13 cellular contexts compared by ENCODE assay signal in the genomic region with DNA sequence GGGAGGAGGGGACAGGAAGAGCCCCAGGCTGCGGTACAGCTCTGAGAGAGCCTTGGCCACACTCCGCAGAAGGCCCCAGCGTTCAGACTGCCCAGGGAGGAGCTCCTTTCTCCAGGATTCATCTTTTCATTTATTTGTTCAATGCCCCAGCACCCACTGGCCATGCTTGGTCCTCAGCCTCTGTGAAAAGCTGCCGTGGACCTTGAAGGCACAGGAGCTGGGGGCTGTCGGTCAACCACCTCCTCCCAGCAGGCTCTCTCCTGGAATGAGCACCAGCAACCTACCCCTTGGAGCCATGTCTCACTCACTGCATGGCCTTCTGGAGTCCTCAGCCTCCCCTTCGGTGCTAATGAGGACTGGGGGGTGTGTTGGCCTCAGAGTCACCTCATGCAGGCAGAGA. TPM values are rescaled to one million over a fixed set of nuclear protein-coding genes. Genes with fewer than 3 reads are reported as not detected.
A peak's percentile ranks its signal among the peaks of the same experiment; 100 is the strongest.
DNase-seq lines count a peak whose midpoint lies in the region; ATAC-seq and TF ChIP-seq lines count a peak whose summit lies in the region.
"Had no signal": no experiment of that assay in that cellular context is flagged by ENCODE, and none has a peak within 500 bp of the region (broad histone marks: within the 10 kb centered on the region; RNA-seq: fewer than 3 reads in every experiment).

No MANE protein-coding gene starts in this region.

- H3K27ac Mint-ChIP-seq in brain (peak overlapping the region in 4 of 5 experiments; percentile 40 to 88 (median 70)), osteocyte (ENCODE audit: unreplicated experiment) (no peak overlapping the region), endothelial cell (ENCODE audit: unreplicated experiment) (no peak overlapping the region), MCF 10A (ENCODE audit: low read depth, unreplicated experiment) (no peak overlapping the region)
- H3K27ac Mint-ChIP-seq: CD8-positive, alpha-beta T cell had no signal

- H3K4me1 ChIP-seq in SK-N-SH (ENCODE audit: control insufficient read depth in 1 of 2, insufficient read depth in 2 of 2, low read depth in 1 of 2, low read length in 1 of 2), result peaks cover 33 to 56% of the 10 kb centered on the region in 2 experiments
- peaks cover 0 to 3% (median 0%) of the 10 kb centered on the region in 3 donors for H3K4me1 ChIP-seq in esophagus squamous epithelium

- H3K9ac ChIP-seq in SK-N-SH, result no peak overlapping the region

- no peak for TF ChIP-seq RAD21 in SK-N-SH (IDR thresholded peaks at IDR 0.05; ENCODE audit: low read length)

- peaks cover 16% of the 10 kb centered on the region for H3K27me3 Mint-ChIP-seq in brain
- H3K27me3 Mint-ChIP-seq in osteocyte (ENCODE audit: unreplicated experiment), result peaks cover 16% of the 10 kb centered on the region
- H3K27me3 Mint-ChIP-seq in endothelial cell (ENCODE audit: unreplicated experiment), result peaks cover 11% of the 10 kb centered on the region
- H3K27me3 Mint-ChIP-seq in MCF 10A (ENCODE audit: insufficient read depth, unreplicated experiment), result peaks cover 10% of the 10 kb centered on the region

- no peak overlapping the region for H2AFZ ChIP-seq in SK-N-SH (ENCODE audit: low read depth)

- intact Hi-C loops in MCF 10A (cut with micrococcal nuclease), result no loop called here
- intact Hi-C loops in esophagus squamous epithelium (cut with DNase I), result no loop called here

- H3K27me3 ChIP-seq in SK-N-SH (ENCODE audit: insufficient read depth), result no peaks in the 10 kb centered on the region
- H3K27me3 ChIP-seq in esophagus squamous epithelium, result peaks cover 0 to 80% (median 0%) of the 10 kb centered on the region in 4 donors

- CTCF ChIA-PET in SK-N-SH (lab: Yijun Ruan, JAX) (interaction anchor here (0.9 to 5.3 kb wide), 14 partner anchors 10 to 491 kb away, joined by 3 to 30 read pairs (median 4); no protein-coding TSS in a partner anchor), MCF 10A (lab: Yijun Ruan, JAX) (interaction anchor here (1.0 to 1.1 kb wide), 2 partner anchors 492 to 1996 kb away, joined by 3 to 4 read pairs; no protein-coding TSS in a partner anchor)

- H4K20me1 ChIP-seq in SK-N-SH (ENCODE audit: insufficient read depth), result no peaks in the 10 kb centered on the region

- no peak for TF ChIP-seq CTCF in SK-N-SH (IDR thresholded peaks at IDR 0.05)
- TF ChIP-seq CTCF in brain (conservative IDR thresholded peaks at IDR 0.05), result no peak
- TF ChIP-seq CTCF in osteocyte (IDR thresholded peaks at IDR 0.05), result no peak
- TF ChIP-seq CTCF in endothelial cell (IDR thresholded peaks at IDR 0.05; ENCODE audit: unreplicated experiment), result no peak
- no peak for TF ChIP-seq CTCF in MCF 10A (IDR thresholded peaks at IDR 0.05; ENCODE audit: unreplicated experiment)
- no peak for TF ChIP-seq CTCF in esophagus squamous epithelium (IDR thresholded peaks at IDR 0.05)

- no peaks in the 10 kb centered on the region for H3K9me2 ChIP-seq in SK-N-SH

- no peak for TF ChIP-seq POLR2A in esophagus squamous epithelium (IDR thresholded peaks at IDR 0.05)

- 71% methylated on average over 3 of the region's 6 CpGs for WGBS in SK-N-SH (ENCODE audit: low lambda C conversion rate)
- 77 to 82% methylated on average over 5 to 6 of the region's 6 CpGs for WGBS in esophagus squamous epithelium, 2 donors

- H3K4me3 ChIP-seq in SK-N-SH (ENCODE audit: low read depth in 2 of 2, low read length in 1 of 2) (no peak overlapping the region), esophagus squamous epithelium (no peak overlapping the region)

- H3K9me3 ChIP-seq in SK-N-SH, result no peaks in the 10 kb centered on the region
- H3K9me3 ChIP-seq in esophagus squamous epithelium, result no peaks in the 10 kb centered on the region

- ATAC-seq in SK-N-SH treated with all-trans-retinoic acid at 6 μM for 48 hours, result no peak
- ATAC-seq: CD8-positive, alpha-beta T cell had no signal

- H3K4me1 Mint-ChIP-seq in brain, result peaks cover 66% of the 10 kb centered on the region
- H3K4me1 Mint-ChIP-seq in osteocyte (ENCODE audit: unreplicated experiment), result peaks cover 4% of the 10 kb centered on the region
- peaks cover 11% of the 10 kb centered on the region for H3K4me1 Mint-ChIP-seq in endothelial cell (ENCODE audit: unreplicated experiment)
- peaks cover 6% of the 10 kb centered on the region for H3K4me1 Mint-ChIP-seq in MCF 10A (ENCODE audit: insufficient read depth, unreplicated experiment)

- H3K4me3 Mint-ChIP-seq in brain (no peak overlapping the region), osteocyte (ENCODE audit: unreplicated experiment) (no peak overlapping the region), endothelial cell (ENCODE audit: unreplicated experiment) (no peak overlapping the region), MCF 10A (ENCODE audit: unreplicated experiment) (no peak overlapping the region)
- H3K4me3 Mint-ChIP-seq: CD14-positive monocyte; CD8-positive, alpha-beta T cell had no signal

- no peaks in the 10 kb centered on the region for H3K79me2 ChIP-seq in SK-N-SH (ENCODE audit: insufficient read depth)

- H3F3A ChIP-seq in SK-N-SH (replicated peaks; ENCODE audit: insufficient read depth), result peaks cover 10% of the 10 kb centered on the region

- DNase-seq in SK-N-SH (no peak), mesenteric fat pad (ENCODE audit: low spot score) (peak; percentile 53), osteocyte (ENCODE audit: extremely low spot score, unreplicated experiment) (peak; percentile 59), endothelial cell (ENCODE audit: low spot score) (no peak), MCF 10A (ENCODE audit: unreplicated experiment) (no peak), esophagus squamous epithelium (lab: John Stamatoyannopoulos, UW) (no peak)

- no peak for TF ChIP-seq EP300 in SK-N-SH (IDR thresholded peaks at IDR 0.05; ENCODE audit: borderline replicate concordance in 1 of 2, low read depth in 1 of 2, low read length in 1 of 2)

- no peaks in the 10 kb centered on the region for H3K36me3 Mint-ChIP-seq in brain
- H3K36me3 Mint-ChIP-seq in osteocyte (ENCODE audit: unreplicated experiment), result no peaks in the 10 kb centered on the region
- no peaks in the 10 kb centered on the region for H3K36me3 Mint-ChIP-seq in endothelial cell (ENCODE audit: low read depth, unreplicated experiment)
- no peaks in the 10 kb centered on the region for H3K36me3 Mint-ChIP-seq in MCF 10A (ENCODE audit: insufficient read depth, unreplicated experiment)
- H3K36me3 Mint-ChIP-seq: CD14-positive monocyte; CD8-positive, alpha-beta T cell had no signal

- POLR2A ChIA-PET in SK-N-SH (lab: Yijun Ruan, JAX) (interaction anchor here (0.7 to 1.6 kb wide), 3 partner anchors 29 to 133 kb away, joined by 3 to 5 read pairs (median 5); no protein-coding TSS in a partner anchor), MCF 10A (lab: Yijun Ruan, JAX) (no interaction called here)

- no peaks in the 10 kb centered on the region for H3K36me3 ChIP-seq in SK-N-SH (replicated peaks in 1 of 2; ENCODE audit: control insufficient read depth in 1 of 2, insufficient read depth in 2 of 2, low read length in 1 of 2)
- H3K36me3 ChIP-seq in esophagus squamous epithelium, result no peaks in the 10 kb centered on the region

- H3K4me2 ChIP-seq in SK-N-SH, result peak overlapping the region; percentile 71

- H3K27ac ChIP-seq in SK-N-SH (ENCODE audit: low read depth in 2 of 2, low read length in 1 of 2), result peak overlapping the region; percentile 95 to 99
- no peak overlapping the region for H3K27ac ChIP-seq in esophagus squamous epithelium
- H3K27ac ChIP-seq: 22Rv1 had no signal

- peaks cover 2 to 7% (median 6%) of the 10 kb centered on the region in 5 experiments for H3K9me3 Mint-ChIP-seq in brain
- no peaks in the 10 kb centered on the region for H3K9me3 Mint-ChIP-seq in osteocyte (ENCODE audit: unreplicated experiment)
- no peaks in the 10 kb centered on the region for H3K9me3 Mint-ChIP-seq in endothelial cell (ENCODE audit: unreplicated experiment)
- H3K9me3 Mint-ChIP-seq in MCF 10A (ENCODE audit: unreplicated experiment), result no peaks in the 10 kb centered on the region
- H3K9me3 Mint-ChIP-seq: CD8-positive, alpha-beta T cell had no signal

- no TSS peak for BruUV-seq in MCF 10A (replicated peaks; lab: Mats Ljungman, UMichigan)

TF ChIP-seq in SK-N-SH, 30 proteins besides CTCF, POLR2A, EP300 and RAD21 (continues in another document):
- TF ChIP-seq TEAD4 (IDR thresholded peaks at IDR 0.05; ENCODE audit: borderline replicate concordance, insufficient read depth) (no peak), FOXJ3 (CRISPR knock-in tag; IDR thresholded peaks at IDR 0.05) (no peak), SMC3 (IDR thresholded peaks at IDR 0.05; ENCODE audit: low read depth, low read length) (no peak), NRF1 (IDR thresholded peaks at IDR 0.05; ENCODE audit: low read depth, low read length) (no peak), RFX5 (IDR thresholded peaks at IDR 0.05; ENCODE audit: low read length) (no peak)
- TF ChIP-seq, protein P1, sequence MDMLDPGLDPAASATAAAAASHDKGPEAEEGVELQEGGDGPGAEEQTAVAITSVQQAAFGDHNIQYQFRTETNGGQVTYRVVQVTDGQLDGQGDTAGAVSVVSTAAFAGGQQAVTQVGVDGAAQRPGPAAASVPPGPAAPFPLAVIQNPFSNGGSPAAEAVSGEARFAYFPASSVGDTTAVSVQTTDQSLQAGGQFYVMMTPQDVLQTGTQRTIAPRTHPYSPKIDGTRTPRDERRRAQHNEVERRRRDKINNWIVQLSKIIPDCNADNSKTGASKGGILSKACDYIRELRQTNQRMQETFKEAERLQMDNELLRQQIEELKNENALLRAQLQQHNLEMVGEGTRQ (IDR thresholded peaks at IDR 0.05; ENCODE audit: borderline replicate concordance, low read depth, low read length), result no peak

TF ChIP-seq in SK-N-SH treated with all-trans-retinoic acid at 6 μM for 48 hours, 23 proteins besides CTCF, POLR2A, EP300 and RAD21 (continues in another document):
- no peak for TF ChIP-seq SNAI2 (CRISPR knock-in tag; IDR thresholded peaks at IDR 0.05)

RNA-seq across cellular contexts. Expression of gene PRR23E, which starts 21.6 kb away (rescaled TPM):
- polyA plus RNA-seq in SK-N-SH (2012; rRNA removed), result not detected in 2 replicates
- polyA plus RNA-seq in SK-N-SH (2012; cell fraction: cytosol; rRNA removed), result not detected in 2 replicates
- polyA plus RNA-seq in SK-N-SH (2012; cell fraction: nucleus; rRNA removed), result not detected in 2 replicates
- polyA plus RNA-seq in brain (ENCODE audit: insufficient read depth, low read depth, low replicate concordance), result not detected
- not detected for total RNA-seq in mesenteric fat pad
- total RNA-seq in osteocyte, result not detected in 2 replicates
- not detected for total RNA-seq in endothelial cell (ENCODE audit: unreplicated experiment)
- total RNA-seq in MCF 10A (2022), result not detected in 2 replicates
- total RNA-seq in esophagus squamous epithelium, result not detected
- total RNA-seq: A673; CD8-positive, alpha-beta T cell had no signal
- polyA plus RNA-seq: BJ, CD14-positive monocyte had no signal

Comparison
In these comparisons a context has a peak if more than half of its experiments do, and no peak if none do; other contexts are left out.
1. DNase-seq: peak in mesenteric fat pad (single experiment) and osteocyte (single experiment); none in SK-N-SH (single experiment), endothelial cell (single experiment), MCF 10A (single experiment) and esophagus squamous epithelium (single experiment).
2. H3K27ac ChIP-seq: peak in SK-N-SH (2 of 2); none in esophagus squamous epithelium (0 of 4).
3. H3K27ac Mint-ChIP-seq: peak in brain (4 of 5); none in osteocyte (single experiment), endothelial cell (single experiment) and MCF 10A (single experiment).